In genomic region chr12:25245491-25245890, GRCh38 we compare ENCODE assay signal across 31 cellular contexts. TPM values are rescaled to one million over a fixed set of nuclear protein-coding genes. Genes with fewer than 3 reads are reported as not detected.
"Had no signal": no experiment of that assay in that cellular context is flagged by ENCODE, and none has a peak within 500 bp of the region (broad histone marks: within the 10 kb centered on the region; RNA-seq: fewer than 3 reads in every experiment).

No MANE protein-coding gene starts in this region.

- H3K27ac Mint-ChIP-seq: activated B cell treated with CpG ODN at 0.5 μM for 24 hours; activated CD4-positive, alpha-beta memory T cell treated with anti-CD3 and anti-CD28 coated beads for 36 hours; activated CD4-positive, alpha-beta T cell treated with anti-CD3 and anti-CD28 coated beads for 36 hours; activated CD8-positive, alpha-beta memory T cell treated with anti-CD3 and anti-CD28 coated beads, Interleukin-2, amount 10 ng/mL, durations not matched to agents 7 days and 5 days; mesothelial cell of epicardium; natural killer cell treated with Interleukin-12 subunit alpha and Interleukin-12 subunit beta and Interleukin-15 and Interleukin-18, amount 100 ng/mL, for 72 hours; stimulated activated effector memory CD8-positive, alpha-beta T cell treated with anti-CD3 and anti-CD28 coated beads, Interleukin-12 subunit alpha, Interleukin-12 subunit beta, amount 100 ng/mL, for 72 hours; stimulated activated naive CD8-positive, alpha-beta T cell treated with anti-CD3 and anti-CD28 coated beads, Interleukin-15, amount 100 ng/mL, for 72 hours had no signal

- DNase-seq: activated B cell treated with CpG ODN at 0.5 μM for 24 hours; activated CD4-positive, alpha-beta memory T cell treated with anti-CD3 and anti-CD28 coated beads for 36 hours; activated CD4-positive, alpha-beta T cell treated with anti-CD3 and anti-CD28 coated beads for 36 hours; activated CD8-positive, alpha-beta memory T cell treated with anti-CD3 and anti-CD28 coated beads, Interleukin-2, amount 10 ng/mL, durations not matched to agents 7 days and 5 days; activated effector memory CD4-positive, alpha-beta T cell treated with anti-CD3 and anti-CD28 coated beads, Interleukin-2, amount 50 U/mL, for 16 hours; activated T-cell treated with anti-CD3 and anti-CD28 coated beads for 4 hours; adrenal gland; brain microvascular endothelial cell; caudate nucleus; effector memory CD8-positive, alpha-beta T cell; glutamatergic neuron; immature natural killer cell; left lung; small intestine; stimulated activated CD4-positive, alpha-beta T cell treated with anti-CD3 and anti-CD28 coated beads, Interleukin-2, amount 100 ng/mL, for 24 hours; stimulated activated naive CD8-positive, alpha-beta T cell treated with anti-CD3 and anti-CD28 coated beads, Interleukin-15, amount 100 ng/mL, for 72 hours; T-helper 1 cell; T-helper 9 cell had no signal

- H3K9me3 Mint-ChIP-seq: activated B cell treated with CpG ODN at 0.5 μM for 24 hours; activated CD4-positive, alpha-beta memory T cell treated with anti-CD3 and anti-CD28 coated beads for 36 hours; activated naive CD4-positive, alpha-beta T cell treated with anti-CD3 and anti-CD28 coated beads, Interleukin-2, amount 50 U/mL, for 24 hours; effector memory CD8-positive, alpha-beta T cell; immature natural killer cell; natural killer cell treated with Interleukin-12 subunit alpha and Interleukin-12 subunit beta and Interleukin-15 and Interleukin-18, amount 100 ng/mL, for 72 hours; stimulated activated effector memory CD8-positive, alpha-beta T cell treated with anti-CD3 and anti-CD28 coated beads, Interleukin-12 subunit alpha, Interleukin-12 subunit beta, amount 100 ng/mL, for 72 hours; stimulated activated naive CD8-positive, alpha-beta T cell treated with anti-CD3 and anti-CD28 coated beads, Interleukin-15, amount 100 ng/mL, for 72 hours had no signal

- H3K4me3 Mint-ChIP-seq: activated B cell treated with CpG ODN at 0.5 μM for 24 hours; activated CD4-positive, alpha-beta memory T cell treated with anti-CD3 and anti-CD28 coated beads for 36 hours; activated CD4-positive, alpha-beta T cell treated with anti-CD3 and anti-CD28 coated beads for 36 hours; activated CD8-positive, alpha-beta memory T cell treated with anti-CD3 and anti-CD28 coated beads, Interleukin-2, amount 10 ng/mL, durations not matched to agents 7 days and 5 days; activated naive CD4-positive, alpha-beta T cell treated with anti-CD3 and anti-CD28 coated beads, Interleukin-2, amount 50 U/mL, for 24 hours; immature natural killer cell; mesothelial cell of epicardium; natural killer cell treated with Interleukin-12 subunit alpha and Interleukin-12 subunit beta and Interleukin-15 and Interleukin-18, amount 100 ng/mL, for 72 hours; stimulated activated effector memory CD8-positive, alpha-beta T cell treated with anti-CD3 and anti-CD28 coated beads, Interleukin-12 subunit alpha, Interleukin-12 subunit beta, amount 100 ng/mL, for 72 hours; stimulated activated naive CD8-positive, alpha-beta T cell treated with anti-CD3 and anti-CD28 coated beads, Interleukin-15, amount 100 ng/mL, for 72 hours had no signal

- ATAC-seq: activated CD4-positive, alpha-beta T cell treated with anti-CD3 and anti-CD28 coated beads for 36 hours; activated CD8-positive, alpha-beta memory T cell treated with anti-CD3 and anti-CD28 coated beads, Interleukin-2, amount 10 ng/mL, durations not matched to agents 7 days and 5 days; effector memory CD8-positive, alpha-beta T cell; left lung; natural killer cell treated with Interleukin-12 subunit alpha and Interleukin-12 subunit beta and Interleukin-15 and Interleukin-18, amount 100 ng/mL, for 72 hours; sciatic nerve; stimulated activated effector memory CD8-positive, alpha-beta T cell treated with anti-CD3 and anti-CD28 coated beads, Interleukin-12 subunit alpha, Interleukin-12 subunit beta, amount 100 ng/mL, for 72 hours; stimulated activated naive CD8-positive, alpha-beta T cell treated with anti-CD3 and anti-CD28 coated beads, Interleukin-15, amount 100 ng/mL, for 72 hours had no signal

- H3K27me3 Mint-ChIP-seq: activated B cell treated with CpG ODN at 0.5 μM for 24 hours; activated CD4-positive, alpha-beta memory T cell treated with anti-CD3 and anti-CD28 coated beads for 36 hours; activated CD4-positive, alpha-beta T cell treated with anti-CD3 and anti-CD28 coated beads for 36 hours; activated CD8-positive, alpha-beta memory T cell treated with anti-CD3 and anti-CD28 coated beads, Interleukin-2, amount 10 ng/mL, durations not matched to agents 7 days and 5 days; activated naive CD4-positive, alpha-beta T cell treated with anti-CD3 and anti-CD28 coated beads, Interleukin-2, amount 50 U/mL, for 24 hours; effector memory CD8-positive, alpha-beta T cell; natural killer cell treated with Interleukin-12 subunit alpha and Interleukin-12 subunit beta and Interleukin-15 and Interleukin-18, amount 100 ng/mL, for 72 hours; stimulated activated naive CD8-positive, alpha-beta T cell treated with anti-CD3 and anti-CD28 coated beads, Interleukin-15, amount 100 ng/mL, for 72 hours had no signal

- H3K9me3 ChIP-seq: adrenal gland, ascending aorta, esophagus muscularis mucosa, left lung, suprapubic skin, tibial nerve had no signal

RNA-seq across cellular contexts. Expression of gene DNAI7, which starts 50.5 kb away (rescaled TPM):
- total RNA-seq: activated CD4-positive, alpha-beta T cell treated with anti-CD3 and anti-CD28 coated beads for 36 hours; ascending aorta; dermis microvascular lymphatic vessel endothelial cell; endothelial cell of umbilical vein; hepatocyte; kidney epithelial cell had no signal
- polyA plus RNA-seq: endothelial cell of umbilical vein, hepatocyte had no signal
